ENCODE assay signal across 15 cellular contexts in genomic region chr7:77464589-77464988, GRCh38.
DNase-seq lines count a peak whose midpoint lies in the region; ATAC-seq and TF ChIP-seq lines count a peak whose summit lies in the region.
"Had no signal": no experiment of that assay in that cellular context is flagged by ENCODE, and none has a peak within 500 bp of the region (broad histone marks: within the 10 kb centered on the region; RNA-seq: fewer than 3 reads in every experiment).

No MANE protein-coding gene starts in this region.

- CTCF ChIA-PET in GM10248 (lab: Yijun Ruan, JAX) = no interaction called here

- DNase-seq in GM10248 (ENCODE audit: extremely low spot score) = peak; percentile 46
- no peak for DNase-seq in NCI-H2081 treated with DMSO at 0.1 percent for 48 hours (lab: John Stamatoyannopoulos, UW)
- DNase-seq in NCI-H446 (lab: John Stamatoyannopoulos, UW) = no peak
- DNase-seq: Calu3, cerebellar nuclear complex, heart left ventricle, NCI-H1092, NCI-H510A, posterior cingulate gyrus, T1000 had no signal

- POLR2A ChIA-PET in GM10248 (lab: Yijun Ruan, JAX) = no interaction called here

- ATAC-seq in GM19035 (IDR thresholded peaks at IDR 0.05; ENCODE audit: unreplicated experiment) = peak; percentile 49
- peak; percentile 37 for ATAC-seq in HG02763 (IDR thresholded peaks at IDR 0.05; ENCODE audit: unreplicated experiment)
- peak; percentile 59 for ATAC-seq in HG03565 (IDR thresholded peaks at IDR 0.05; ENCODE audit: unreplicated experiment)
- no peak for ATAC-seq in GM19467 (IDR thresholded peaks at IDR 0.05; ENCODE audit: unreplicated experiment)
- ATAC-seq in GM19397 (IDR thresholded peaks at IDR 0.05; ENCODE audit: unreplicated experiment) = no peak
- ATAC-seq: heart left ventricle had no signal

- no peak for TF ChIP-seq CTCF in GM10248 (IDR thresholded peaks at IDR 0.05; ENCODE audit: control extremely low read depth, extremely low read depth, low read depth, missing control alignments)

Comparison
In these comparisons a context has a peak if more than half of its experiments do, and no peak if none do; other contexts are left out.
1. ATAC-seq: peak in GM19035 (single experiment), HG02763 (single experiment) and HG03565 (single experiment); none in GM19467 (single experiment) and GM19397 (single experiment).